16 cellular contexts compared by ENCODE assay signal in genomic region chr1:55445416-55445815, GRCh38.
DNase-seq lines count a peak whose midpoint lies in the region; ATAC-seq lines count a peak whose summit lies in the region.
"Had no signal": no experiment of that assay in that cellular context is flagged by ENCODE, and none has a peak within 500 bp of the region (broad histone marks: within the 10 kb centered on the region; RNA-seq: fewer than 3 reads in every experiment).

No MANE protein-coding gene starts in this region.

- H2AFZ ChIP-seq in ACC112 (ENCODE audit: low read length, unreplicated experiment), result no peak overlapping the region

- no peak overlapping the region for H3K4me3 ChIP-seq in ACC112 (ENCODE audit: low read depth, low read length)
- H3K4me3 ChIP-seq: adrenal gland; BLaER1 treated with 17β-estradiol and CSF1 and Interleukin-3, amounts not matched to agents 10 nM and 100 nM had no signal

- peak overlapping the region; percentile 97 for H3K27ac ChIP-seq in ACC112 (ENCODE audit: low read depth, low read length)
- H3K27ac ChIP-seq: adrenal gland had no signal

- no peaks in the 10 kb centered on the region; the same call in 1 of the 2 replicates for H3K36me3 ChIP-seq in ACC112 (ENCODE audit: insufficient read depth, low read length)
- H3K36me3 ChIP-seq: adrenal gland; BLaER1 treated with 17β-estradiol and CSF1 and Interleukin-3, amounts not matched to agents 10 nM and 100 nM had no signal

- peaks cover 69% of the 10 kb centered on the region for H3K4me1 ChIP-seq in ACC112 (ENCODE audit: control insufficient read depth, insufficient read depth, low read length, unreplicated experiment)

- DNase-seq in NCI-H187 treated with DMSO at 0.1 percent for 48 hours (lab: John Stamatoyannopoulos, UW) (no peak), glomerular visceral epithelial cell (ENCODE audit: extremely low spot score) (no peak), GF-D8 (lab: John Stamatoyannopoulos, UW) (no peak)
- DNase-seq: adrenal gland, dermis blood vessel endothelial cell, foreskin fibroblast, GDM1, KG1, NCI-H2081 treated with DMSO at 0.1 percent for 48 hours, SK-N-SH had no signal

- H3K27me3 ChIP-seq in ACC112 (ENCODE audit: insufficient read depth, low read length), result no peaks in the 10 kb centered on the region
- H3K27me3 ChIP-seq: adrenal gland; BLaER1 treated with 17β-estradiol and CSF1 and Interleukin-3, amounts not matched to agents 10 nM and 100 nM had no signal

- H3K79me2 ChIP-seq in ACC112 (ENCODE audit: control insufficient read depth, insufficient read depth, low read length, unreplicated experiment), result no peaks in the 10 kb centered on the region

- ATAC-seq in GM18520 (IDR thresholded peaks at IDR 0.05; ENCODE audit: unreplicated experiment) (peak; percentile 89), HG02678 (IDR thresholded peaks at IDR 0.05; ENCODE audit: unreplicated experiment) (peak; percentile 89), HG03565 (IDR thresholded peaks at IDR 0.05; ENCODE audit: unreplicated experiment) (peak; percentile 90), GM19395 (IDR thresholded peaks at IDR 0.05; ENCODE audit: unreplicated experiment) (no peak)
